Comparison of ENCODE assay signal across 1 cellular context in genomic region chr22:40982482-40983385, GRCh38.
TF ChIP-seq lines count a peak whose summit lies in the region.

No MANE protein-coding gene starts in this region.

TF ChIP-seq in WTC11, 78 proteins besides CTCF, POLR2A, EP300 and RAD21 (continued from another document):
- TF ChIP-seq ARID4B (CRISPR knock-in tag; IDR thresholded peaks at IDR 0.05; ENCODE audit: borderline replicate concordance) (no peak), SOX15 (CRISPR knock-in tag; IDR thresholded peaks at IDR 0.05) (no peak), IRF2 (CRISPR knock-in tag; IDR thresholded peaks at IDR 0.05; ENCODE audit: borderline replicate concordance, low read depth) (no peak), NFE2L1 (CRISPR knock-in tag; IDR thresholded peaks at IDR 0.05) (no peak)
- TF ChIP-seq, protein P1, sequence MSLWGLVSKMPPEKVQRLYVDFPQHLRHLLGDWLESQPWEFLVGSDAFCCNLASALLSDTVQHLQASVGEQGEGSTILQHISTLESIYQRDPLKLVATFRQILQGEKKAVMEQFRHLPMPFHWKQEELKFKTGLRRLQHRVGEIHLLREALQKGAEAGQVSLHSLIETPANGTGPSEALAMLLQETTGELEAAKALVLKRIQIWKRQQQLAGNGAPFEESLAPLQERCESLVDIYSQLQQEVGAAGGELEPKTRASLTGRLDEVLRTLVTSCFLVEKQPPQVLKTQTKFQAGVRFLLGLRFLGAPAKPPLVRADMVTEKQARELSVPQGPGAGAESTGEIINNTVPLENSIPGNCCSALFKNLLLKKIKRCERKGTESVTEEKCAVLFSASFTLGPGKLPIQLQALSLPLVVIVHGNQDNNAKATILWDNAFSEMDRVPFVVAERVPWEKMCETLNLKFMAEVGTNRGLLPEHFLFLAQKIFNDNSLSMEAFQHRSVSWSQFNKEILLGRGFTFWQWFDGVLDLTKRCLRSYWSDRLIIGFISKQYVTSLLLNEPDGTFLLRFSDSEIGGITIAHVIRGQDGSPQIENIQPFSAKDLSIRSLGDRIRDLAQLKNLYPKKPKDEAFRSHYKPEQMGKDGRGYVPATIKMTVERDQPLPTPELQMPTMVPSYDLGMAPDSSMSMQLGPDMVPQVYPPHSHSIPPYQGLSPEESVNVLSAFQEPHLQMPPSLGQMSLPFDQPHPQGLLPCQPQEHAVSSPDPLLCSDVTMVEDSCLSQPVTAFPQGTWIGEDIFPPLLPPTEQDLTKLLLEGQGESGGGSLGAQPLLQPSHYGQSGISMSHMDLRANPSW (CRISPR knock-in tag; conservative IDR thresholded peaks at IDR 0.05; ENCODE audit: low read depth): no peak
- TF ChIP-seq, protein P2, sequence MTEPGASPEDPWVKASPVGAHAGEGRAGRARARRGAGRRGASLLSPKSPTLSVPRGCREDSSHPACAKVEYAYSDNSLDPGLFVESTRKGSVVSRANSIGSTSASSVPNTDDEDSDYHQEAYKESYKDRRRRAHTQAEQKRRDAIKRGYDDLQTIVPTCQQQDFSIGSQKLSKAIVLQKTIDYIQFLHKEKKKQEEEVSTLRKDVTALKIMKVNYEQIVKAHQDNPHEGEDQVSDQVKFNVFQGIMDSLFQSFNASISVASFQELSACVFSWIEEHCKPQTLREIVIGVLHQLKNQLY (CRISPR knock-in tag; IDR thresholded peaks at IDR 0.05): no peak
